In genomic region chr18:79487198-79488165, GRCh38 we compare ENCODE assay signal across 1 cellular context.
TF ChIP-seq lines count a peak whose summit lies in the region.

No MANE protein-coding gene starts in this region.

TF ChIP-seq in IMR-90, 13 proteins besides CTCF, POLR2A, EP300 and RAD21:
- TF ChIP-seq NFE2L2 (IDR thresholded peaks at IDR 0.05; ENCODE audit: low read depth, low read length), result no peak
- no peak for TF ChIP-seq MAZ (IDR thresholded peaks at IDR 0.05; ENCODE audit: borderline replicate concordance, low read depth, low read length)
- no peak for TF ChIP-seq RCOR1 (IDR thresholded peaks at IDR 0.05; ENCODE audit: insufficient replicate concordance, low read length)
- no peak for TF ChIP-seq FOS (IDR thresholded peaks at IDR 0.05; ENCODE audit: low read depth, low read length)
- no peak for TF ChIP-seq SMC3 (IDR thresholded peaks at IDR 0.05; ENCODE audit: low read depth, low read length)
- no peak for TF ChIP-seq RFX5 (IDR thresholded peaks at IDR 0.05; ENCODE audit: low read depth, low read length)
- no peak for TF ChIP-seq CHD1 (IDR thresholded peaks at IDR 0.05; ENCODE audit: low read depth, low read length)
- no peak for TF ChIP-seq BHLHE40 (IDR thresholded peaks at IDR 0.05; ENCODE audit: low read depth, low read length)
- TF ChIP-seq ELK1 (IDR thresholded peaks at IDR 0.05; ENCODE audit: borderline replicate concordance, low read depth, low read length), result no peak
- no peak for TF ChIP-seq MXI1 (IDR thresholded peaks at IDR 0.05; ENCODE audit: borderline replicate concordance, low read depth, low read length)
- TF ChIP-seq MAFK (IDR thresholded peaks at IDR 0.05; ENCODE audit: low read depth, low read length), result no peak
- no peak for TF ChIP-seq USF2 (IDR thresholded peaks at IDR 0.05; ENCODE audit: low read depth, low read length)
- TF ChIP-seq CEBPB (IDR thresholded peaks at IDR 0.05; ENCODE audit: low read depth, low read length), result no peak
TF ChIP-seq in IMR-90: peak in this region for 0.
